In genomic region chr4:101187837-101188236, GRCh38 we compare ENCODE assay signal across 10 cellular contexts.
DNase-seq lines count a peak whose midpoint lies in the region; ATAC-seq, FAIRE-seq and TF ChIP-seq lines count a peak whose summit lies in the region.
"Had no signal": no experiment of that assay in that cellular context is flagged by ENCODE, and none has a peak within 500 bp of the region (broad histone marks: within the 10 kb centered on the region; RNA-seq: fewer than 3 reads in every experiment).

No MANE protein-coding gene starts in this region.

- H3K27me3 ChIP-seq in DND-41 (ENCODE audit: insufficient read depth, low read length, poor library complexity) (no peaks in the 10 kb centered on the region), Loucy (ENCODE audit: insufficient read depth, low read length, poor library complexity, severe bottlenecking) (no peaks in the 10 kb centered on the region), bronchial epithelial cell (ENCODE audit: control insufficient read depth, insufficient read depth, low read length) (no peaks in the 10 kb centered on the region), psoas muscle (ENCODE audit: insufficient read depth in 3 of 3, low read length in 2 of 3) (no peaks in the 10 kb centered on the region)

- no peaks in the 10 kb centered on the region for H4K20me1 ChIP-seq in DND-41 (ENCODE audit: insufficient read depth, low read length)
- H4K20me1 ChIP-seq in Loucy (ENCODE audit: insufficient read depth, low read length, poor library complexity, severe bottlenecking): no peaks in the 10 kb centered on the region

- H3K27me3 Mint-ChIP-seq in activated T-cell treated with anti-CD3 and anti-CD28 coated beads, Interleukin-2, amount 50 U/mL, for 72 hours (ENCODE audit: low read depth): no peaks in the 10 kb centered on the region

- intact Hi-C loops in psoas muscle (cut with DNase I): no loop called here

- peaks cover 0 to under 1% of the 10 kb centered on the region in 2 donors for H3K36me3 Mint-ChIP-seq in activated T-cell treated with anti-CD3 and anti-CD28 coated beads, Interleukin-2, amount 50 U/mL, for 72 hours (ENCODE audit: insufficient read depth in 2 of 2)

- H3K9me3 ChIP-seq in DND-41 (ENCODE audit: insufficient read depth, low read length, severe bottlenecking) (no peaks in the 10 kb centered on the region), Loucy (ENCODE audit: insufficient read depth, low read depth, low read length) (no peaks in the 10 kb centered on the region), psoas muscle (no peaks in the 10 kb centered on the region)
- H3K9me3 ChIP-seq: HAP-1 had no signal

- no peak overlapping the region for H3K27ac Mint-ChIP-seq in activated T-cell treated with anti-CD3 and anti-CD28 coated beads, Interleukin-2, amount 50 U/mL, for 72 hours
- H3K27ac Mint-ChIP-seq: activated T-helper 1 cell treated with anti-CD3 and anti-CD28 coated beads, Interleukin-12 subunit alpha, Interleukin-12 subunit beta, Interleukin-2, Interleukin-4 antibody, amounts not matched to agents 30 ng/mL and 10 ng/mL and 1 ng/mL, durations not matched to agents 14 hours and 24 hours and 36 hours had no signal

- H3K4me1 ChIP-seq in DND-41 (ENCODE audit: insufficient read depth, low read length) (no peaks in the 10 kb centered on the region), Loucy (ENCODE audit: insufficient read depth, low read length, poor library complexity, severe bottlenecking) (no peaks in the 10 kb centered on the region), psoas muscle (peaks cover 49% of the 10 kb centered on the region)

- H3K9me2 ChIP-seq in Loucy (replicated peaks; ENCODE audit: low read depth, low read length): no peaks in the 10 kb centered on the region

- no peak overlapping the region for H3K4me3 ChIP-seq in DND-41 (ENCODE audit: low read depth in 1 of 2, low read length in 2 of 2)
- no peak overlapping the region for H3K4me3 ChIP-seq in Loucy (ENCODE audit: low read length, poor library complexity, severe bottlenecking)
- H3K4me3 ChIP-seq in bronchial epithelial cell (ENCODE audit: low read depth, low read length): no peak overlapping the region
- no peak overlapping the region for H3K4me3 ChIP-seq in psoas muscle
- H3K4me3 ChIP-seq: HAP-1 had no signal

- FAIRE-seq in bronchial epithelial cell (lab: Jason Lieb, UNC): no peak

- peaks cover 0 to 2% of the 10 kb centered on the region in 2 donors for H3K9me3 Mint-ChIP-seq in activated T-cell treated with anti-CD3 and anti-CD28 coated beads, Interleukin-2, amount 50 U/mL, for 72 hours

- peaks cover 16% of the 10 kb centered on the region for H3K4me1 Mint-ChIP-seq in activated T-cell treated with anti-CD3 and anti-CD28 coated beads, Interleukin-2, amount 50 U/mL, for 72 hours (ENCODE audit: low read depth)

- H3K9ac ChIP-seq in DND-41 (ENCODE audit: low read depth, low read length): no peak overlapping the region
- H3K9ac ChIP-seq in Loucy (ENCODE audit: low read depth, low read length, poor library complexity, severe bottlenecking): no peak overlapping the region

- TF ChIP-seq CTCF in DND-41 (IDR thresholded peaks at IDR 0.05; ENCODE audit: borderline replicate concordance, extremely low read depth, low read length, poor library complexity, severe bottlenecking) (peak; percentile 36), Loucy (conservative IDR thresholded peaks at IDR 0.05; ENCODE audit: low read length) (peak; percentile 65), bronchial epithelial cell (IDR thresholded peaks at IDR 0.05; ENCODE audit: insufficient read depth, low read length, severe bottlenecking) (peak; percentile 29), psoas muscle (IDR thresholded peaks at IDR 0.05) (peak; percentile 44)

- no peak overlapping the region for H3K4me2 ChIP-seq in DND-41 (ENCODE audit: insufficient read depth, low read length)
- H3K4me2 ChIP-seq in Loucy (ENCODE audit: low read depth, low read length, poor library complexity, severe bottlenecking): no peak overlapping the region

- H3K79me2 ChIP-seq in DND-41 (ENCODE audit: insufficient read depth, low read length): no peaks in the 10 kb centered on the region
- H3K79me2 ChIP-seq in Loucy (ENCODE audit: insufficient read depth, low read length): no peaks in the 10 kb centered on the region

- ATAC-seq in DND-41 (ENCODE audit: insufficient read depth, low read depth): no peak
- ATAC-seq in psoas muscle: no peak
- no peak for ATAC-seq in activated T-cell treated with anti-CD3 and anti-CD28 coated beads, Interleukin-2, amount 50 U/mL, for 72 hours (replicated peaks in 1 of 2)

- no peak overlapping the region for H3K27ac ChIP-seq in DND-41 (ENCODE audit: low read length)
- H3K27ac ChIP-seq in psoas muscle: no peak overlapping the region

- H3K36me3 ChIP-seq in DND-41 (ENCODE audit: insufficient read depth, low read length) (peaks cover 11% of the 10 kb centered on the region; the same call in 1 of the 2 replicates), Loucy (ENCODE audit: insufficient read depth, low read length) (peaks cover 5% of the 10 kb centered on the region; the same call in 1 of the 2 replicates), bronchial epithelial cell (ENCODE audit: control insufficient read depth, insufficient read depth, low read length) (no peaks in the 10 kb centered on the region), psoas muscle (ENCODE audit: insufficient read depth in 1 of 2, low read depth in 1 of 2) (no peaks in the 10 kb centered on the region)
- H3K36me3 ChIP-seq: HAP-1 had no signal

- WGBS in psoas muscle, 3 donors: 15 to 24% (median 15%) methylated on average over 5 of the region's 5 CpGs

- no peak overlapping the region for H2AFZ ChIP-seq in DND-41 (ENCODE audit: low read depth, low read length)
- H2AFZ ChIP-seq in Loucy (ENCODE audit: low read length): no peak overlapping the region

- DNase-seq in DND-41: no peak
- DNase-seq in bronchial epithelial cell (ENCODE audit: low read depth): peak; percentile 38
- DNase-seq in psoas muscle: no peak
- DNase-seq in nucleus accumbens (lab: John Stamatoyannopoulos, UW): no peak
- no peak for DNase-seq in NCI-H1436 (lab: John Stamatoyannopoulos, UW)
- no peak for DNase-seq in activated T-cell treated with anti-CD3 and anti-CD28 coated beads, Interleukin-2, amount 50 U/mL, for 72 hours
- DNase-seq: stimulated activated CD4-positive, alpha-beta T cell treated with anti-CD3 and anti-CD28 coated beads, Interleukin-12 subunit alpha, Interleukin-12 subunit beta, amount 100 ng/mL, for 4 hours had no signal

- H3F3A ChIP-seq in Loucy (ENCODE audit: low read depth): no peaks in the 10 kb centered on the region

- H3K4me3 Mint-ChIP-seq in activated T-cell treated with anti-CD3 and anti-CD28 coated beads, Interleukin-2, amount 50 U/mL, for 72 hours: peak overlapping the region in 1 of 2 donors; percentile 10
- H3K4me3 Mint-ChIP-seq: activated T-helper 1 cell treated with anti-CD3 and anti-CD28 coated beads, Interleukin-12 subunit alpha, Interleukin-12 subunit beta, Interleukin-2, Interleukin-4 antibody, amounts not matched to agents 30 ng/mL and 10 ng/mL and 1 ng/mL, durations not matched to agents 14 hours and 24 hours and 36 hours had no signal
